Comparison of ENCODE assay signal across 17 cellular contexts in genomic region chr15:77426377-77426776, GRCh38.
"Had no signal": no experiment of that assay in that cellular context is flagged by ENCODE, and none has a peak within 500 bp of the region (broad histone marks: within the 10 kb centered on the region; RNA-seq: fewer than 3 reads in every experiment).

No MANE protein-coding gene starts in this region.

- H3K4me3 ChIP-seq: esophagus squamous epithelium, neural progenitor cell, ovary, tibial artery, uterus had no signal

- H3K36me3 ChIP-seq: brain microvascular endothelial cell, esophagus squamous epithelium, neural progenitor cell, ovary, tibial artery, uterus had no signal

- H3K9ac ChIP-seq: neural progenitor cell had no signal

- DNase-seq: activated CD4-positive, alpha-beta T cell treated with anti-CD3 and anti-CD28 coated beads, Interleukin-2, amount 50 U/mL, for 1 hour; activated gamma-delta T cell; activated T-cell treated with anti-CD3 and anti-CD28 coated beads, Interleukin-2, amount 50 U/mL, for 4 hours; anterior cingulate cortex; brain microvascular endothelial cell; cerebellar nuclear complex; effector CD8-positive, alpha-beta T cell; esophagus squamous epithelium; hippocampal formation; left ventricle myocardium superior; mesendoderm; ovary; tibial artery; uterus had no signal

- H3K36me3 Mint-ChIP-seq: activated naive CD4-positive, alpha-beta T cell treated with anti-CD3 and anti-CD28 coated beads, Interleukin-2, amount 50 U/mL, for 72 hours had no signal

- H3K4me3 Mint-ChIP-seq: activated T-cell treated with anti-CD3 and anti-CD28 coated beads, Interleukin-2, amount 50 U/mL, for 4 hours; neural progenitor cell had no signal

- H2AFZ ChIP-seq: neural progenitor cell had no signal

- H3K27me3 ChIP-seq: brain microvascular endothelial cell, esophagus squamous epithelium, neural progenitor cell, ovary, tibial artery, uterus had no signal

- H3K27ac ChIP-seq: brain microvascular endothelial cell, esophagus squamous epithelium, neural progenitor cell, ovary, tibial artery, uterus had no signal

- ATAC-seq: activated naive CD4-positive, alpha-beta T cell treated with anti-CD3 and anti-CD28 coated beads, Interleukin-2, amount 50 U/mL, for 72 hours; activated T-cell treated with anti-CD3 and anti-CD28 coated beads, Interleukin-2, amount 50 U/mL, for 4 hours; left ventricle myocardium superior; sciatic nerve had no signal

- H3K9me3 Mint-ChIP-seq: activated naive CD4-positive, alpha-beta T cell treated with anti-CD3 and anti-CD28 coated beads, Interleukin-2, amount 50 U/mL, for 72 hours; activated T-cell treated with anti-CD3 and anti-CD28 coated beads, Interleukin-2, amount 50 U/mL, for 4 hours; neural progenitor cell had no signal

- H3K9me3 ChIP-seq: esophagus squamous epithelium, ovary, tibial artery, uterus had no signal

- H3K4me2 ChIP-seq: neural progenitor cell had no signal

- H3K27ac Mint-ChIP-seq: activated naive CD4-positive, alpha-beta T cell treated with anti-CD3 and anti-CD28 coated beads, Interleukin-2, amount 50 U/mL, for 72 hours; neural progenitor cell had no signal
